ENCODE assay signal across 10 cellular contexts in the genomic region with DNA sequence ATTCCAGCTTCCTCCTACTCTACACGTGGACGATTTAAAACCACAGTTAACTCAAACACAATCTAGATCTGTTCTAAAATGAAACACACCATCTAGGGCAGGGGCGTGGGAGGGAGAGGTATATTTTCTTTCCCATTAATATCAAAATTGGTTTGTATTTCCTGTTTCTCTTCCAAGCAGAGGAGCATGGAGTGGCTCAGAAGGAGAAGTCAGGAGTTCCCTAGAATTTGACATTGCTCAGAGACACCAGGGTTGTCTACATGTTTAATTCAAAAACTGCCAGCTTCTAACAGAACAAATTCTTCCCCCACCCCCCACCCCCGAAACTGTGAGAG. TPM values are rescaled to one million over a fixed set of nuclear protein-coding genes. Genes with fewer than 3 reads are reported as not detected.
DNase-seq lines count a peak whose midpoint lies in the region; ATAC-seq and TF ChIP-seq lines count a peak whose summit lies in the region.
"Had no signal": no experiment of that assay in that cellular context is flagged by ENCODE, and none has a peak within 500 bp of the region (broad histone marks: within the 10 kb centered on the region; RNA-seq: fewer than 3 reads in every experiment).

No MANE protein-coding gene starts in this region.

- intact Hi-C loops in activated CD8-positive, alpha-beta T cell treated with anti-CD3 and anti-CD28 coated beads for 36 hours (cut with micrococcal nuclease): loop anchor here (5.0 kb wide), 1 partner anchor 168 kb away; no protein-coding TSS in a partner anchor

- H3K9me3 Mint-ChIP-seq in activated T-cell treated with anti-CD3 and anti-CD28 coated beads, Interleukin-2, amount 50 U/mL, for 24 hours: no peaks in the 10 kb centered on the region
- H3K9me3 Mint-ChIP-seq in activated CD8-positive, alpha-beta T cell treated with anti-CD3 and anti-CD28 coated beads for 36 hours: no peaks in the 10 kb centered on the region
- no peaks in the 10 kb centered on the region for H3K9me3 Mint-ChIP-seq in chondrocyte (ENCODE audit: low read depth)

- H3K9me3 ChIP-seq in subcutaneous abdominal adipose tissue (ENCODE audit: control insufficient read depth in 5 of 5, low read length in 5 of 5): no peaks in the 10 kb centered on the region
- H3K9me3 ChIP-seq: pancreas had no signal

- peaks cover 38% of the 10 kb centered on the region for H3K36me3 Mint-ChIP-seq in activated T-cell treated with anti-CD3 and anti-CD28 coated beads, Interleukin-2, amount 50 U/mL, for 24 hours (ENCODE audit: low read depth)
- peaks cover 39% of the 10 kb centered on the region for H3K36me3 Mint-ChIP-seq in activated CD8-positive, alpha-beta T cell treated with anti-CD3 and anti-CD28 coated beads for 36 hours (ENCODE audit: low read depth)
- no peaks in the 10 kb centered on the region for H3K36me3 Mint-ChIP-seq in chondrocyte (ENCODE audit: low read depth)

- peak overlapping the region in 2 of 5 donors; percentile 41 to 54 for H3K9ac ChIP-seq in subcutaneous abdominal adipose tissue (ENCODE audit: low read length in 5 of 5)

- peaks cover 0 to 52% (median 22%) of the 10 kb centered on the region in 5 donors for H3K4me1 ChIP-seq in subcutaneous abdominal adipose tissue (ENCODE audit: control insufficient read depth in 5 of 5, insufficient read depth in 5 of 5, low read length in 5 of 5)
- H3K4me1 ChIP-seq: pancreas had no signal

- DNase-seq in activated T-cell treated with anti-CD3 and anti-CD28 coated beads, Interleukin-2, amount 50 U/mL, for 24 hours: no peak
- no peak for DNase-seq in activated T-cell treated with anti-CD3 and anti-CD28 coated beads for 4 hours
- peak; percentile 33 for DNase-seq in activated CD8-positive, alpha-beta T cell treated with anti-CD3 and anti-CD28 coated beads for 36 hours
- DNase-seq in NCI-H1694 (lab: John Stamatoyannopoulos, UW): no peak
- DNase-seq in HCEC 1CT: no peak
- no peak for DNase-seq in chondrocyte (ENCODE audit: low spot score)
- DNase-seq: NCI-H2227 treated with DMSO at 0.1 percent for 48 hours, pancreas had no signal

- H3K27me3 ChIP-seq in layer of hippocampus (ENCODE audit: control insufficient read depth, insufficient read depth, low read length) (no peaks in the 10 kb centered on the region), subcutaneous abdominal adipose tissue (ENCODE audit: control insufficient read depth in 5 of 5, insufficient read depth in 4 of 5, low read length in 5 of 5) (peaks cover 3 to 32% (median 13%) of the 10 kb centered on the region in 5 donors)

- TF ChIP-seq CTCF in activated CD8-positive, alpha-beta T cell treated with anti-CD3 and anti-CD28 coated beads for 36 hours (IDR thresholded peaks at IDR 0.05): no peak
- TF ChIP-seq CTCF in chondrocyte (IDR thresholded peaks at IDR 0.05): no peak

- peak overlapping the region in 4 of 5 donors; percentile 56 to 78 (median 74) for H3K4me3 ChIP-seq in subcutaneous abdominal adipose tissue (ENCODE audit: low read depth in 1 of 5, low read length in 5 of 5)

- H3K4me1 Mint-ChIP-seq in activated T-cell treated with anti-CD3 and anti-CD28 coated beads, Interleukin-2, amount 50 U/mL, for 24 hours (ENCODE audit: low read depth): peaks cover 61% of the 10 kb centered on the region
- peaks cover 56% of the 10 kb centered on the region for H3K4me1 Mint-ChIP-seq in activated CD8-positive, alpha-beta T cell treated with anti-CD3 and anti-CD28 coated beads for 36 hours (ENCODE audit: low read depth)
- H3K4me1 Mint-ChIP-seq in chondrocyte (ENCODE audit: low read depth): peaks cover 32% of the 10 kb centered on the region

- POLR2A ChIA-PET in activated CD8-positive, alpha-beta T cell treated with anti-CD3 and anti-CD28 coated beads for 36 hours (lab: Charles Lee): interaction anchor here (0.6 to 3.7 kb wide), 7 partner anchors 37 to 456 kb away, joined by 3 to 18 read pairs (median 4); no protein-coding TSS in a partner anchor

- H3K27ac ChIP-seq in layer of hippocampus (ENCODE audit: low read depth, low read length): peak overlapping the region; percentile 78
- H3K27ac ChIP-seq in subcutaneous abdominal adipose tissue (ENCODE audit: low read depth, low read length): no peak overlapping the region
- H3K27ac ChIP-seq: pancreas had no signal

- H3K27me3 Mint-ChIP-seq in activated T-cell treated with anti-CD3 and anti-CD28 coated beads, Interleukin-2, amount 50 U/mL, for 24 hours: peaks cover 8% of the 10 kb centered on the region
- no peaks in the 10 kb centered on the region for H3K27me3 Mint-ChIP-seq in activated CD8-positive, alpha-beta T cell treated with anti-CD3 and anti-CD28 coated beads for 36 hours
- H3K27me3 Mint-ChIP-seq in chondrocyte (ENCODE audit: low read depth): no peaks in the 10 kb centered on the region

- no peak for ATAC-seq in activated CD8-positive, alpha-beta T cell treated with anti-CD3 and anti-CD28 coated beads for 36 hours
- ATAC-seq: pancreas had no signal

- H3K36me3 ChIP-seq in subcutaneous abdominal adipose tissue (ENCODE audit: control insufficient read depth in 5 of 5, insufficient read depth in 5 of 5, low read length in 5 of 5): peaks cover 0 to 2% (median 0%) of the 10 kb centered on the region in 5 donors
- H3K36me3 ChIP-seq: pancreas had no signal

- peak overlapping the region; percentile 98 for H3K27ac Mint-ChIP-seq in activated T-cell treated with anti-CD3 and anti-CD28 coated beads, Interleukin-2, amount 50 U/mL, for 24 hours
- peak overlapping the region; percentile 98 for H3K27ac Mint-ChIP-seq in activated CD8-positive, alpha-beta T cell treated with anti-CD3 and anti-CD28 coated beads for 36 hours
- H3K27ac Mint-ChIP-seq in chondrocyte (ENCODE audit: unreplicated experiment): no peak overlapping the region

- H3K4me3 Mint-ChIP-seq in activated T-cell treated with anti-CD3 and anti-CD28 coated beads, Interleukin-2, amount 50 U/mL, for 24 hours: peak overlapping the region; percentile 95
- H3K4me3 Mint-ChIP-seq in activated CD8-positive, alpha-beta T cell treated with anti-CD3 and anti-CD28 coated beads for 36 hours: peak overlapping the region; percentile 96
- H3K4me3 Mint-ChIP-seq in chondrocyte (ENCODE audit: unreplicated experiment): no peak overlapping the region

- CTCF ChIA-PET in activated CD8-positive, alpha-beta T cell treated with anti-CD3 and anti-CD28 coated beads for 36 hours (lab: Charles Lee): interaction anchor here (0.7 to 3.6 kb wide), 4 partner anchors 54 to 168 kb away, joined by 3 to 12 read pairs (median 8); no protein-coding TSS in a partner anchor

RNA-seq across cellular contexts. Expression of a gene that starts 2.3 kb away (rescaled TPM):
- total RNA-seq in activated CD8-positive, alpha-beta T cell treated with anti-CD3 and anti-CD28 coated beads for 36 hours: 10 to 100 TPM; 79.7 to 80.5 TPM
- total RNA-seq in chondrocyte: 3.0 to 5.0 TPM (median 3.3 TPM) in 3 replicates

Comparison
In these comparisons a context has a peak if more than half of its experiments do, and no peak if none do; other contexts are left out.
1. RNA of a gene that starts 2.3 kb away (total RNA-seq): 79.7 to 80.5 TPM in activated CD8-positive, alpha-beta T cell treated with anti-CD3 and anti-CD28 coated beads for 36 hours; 3.0 to 5.0 TPM in chondrocyte; every median in the first group is over 10 times any median in the second.